15 cellular contexts compared by ENCODE assay signal in genomic region chr9:132489536-132489935, GRCh38.
DNase-seq lines count a peak whose midpoint lies in the region; TF ChIP-seq lines count a peak whose summit lies in the region.
"Had no signal": no experiment of that assay in that cellular context is flagged by ENCODE, and none has a peak within 500 bp of the region (broad histone marks: within the 10 kb centered on the region; RNA-seq: fewer than 3 reads in every experiment).

No MANE protein-coding gene starts in this region.

- DNase-seq in glutamatergic neuron, result no peak
- DNase-seq in posterior vena cava (ENCODE audit: low spot score), result peak; percentile 52
- DNase-seq in chondrocyte (ENCODE audit: low spot score), result no peak
- no peak for DNase-seq in NCI-H1092 (lab: John Stamatoyannopoulos, UW)
- DNase-seq: Caco-2; CD4-positive, CD25-positive, alpha-beta regulatory T cell; CD8-positive, alpha-beta T cell; DMS153; DND-41; GOT3; H7; HCEC 1CT had no signal

- H3K4me2 ChIP-seq in BLaER1, result peak overlapping the region; percentile 77

- H3K27me3 ChIP-seq in BLaER1, result no peaks in the 10 kb centered on the region

- H3K9me3 ChIP-seq in BLaER1, result peaks cover 10% of the 10 kb centered on the region; the same call in 1 of the 2 replicates
- H3K9me3 ChIP-seq in HEK293 (ENCODE audit: control insufficient read depth, insufficient read depth, low read depth, low read length), result no peaks in the 10 kb centered on the region
- H3K9me3 ChIP-seq: Caco-2 had no signal

- no peaks in the 10 kb centered on the region for H3K36me3 ChIP-seq in BLaER1
- H3K36me3 ChIP-seq in HEK293 (ENCODE audit: control insufficient read depth in 2 of 2, insufficient read depth in 1 of 2, low read length in 2 of 2), result no peaks in the 10 kb centered on the region

- no peak overlapping the region for H3K4me3 Mint-ChIP-seq in glutamatergic neuron (ENCODE audit: unreplicated experiment)
- no peak overlapping the region for H3K4me3 Mint-ChIP-seq in chondrocyte (ENCODE audit: unreplicated experiment)
- H3K4me3 Mint-ChIP-seq: CD4-positive, CD25-positive, alpha-beta regulatory T cell; CD8-positive, alpha-beta T cell had no signal

- no peaks in the 10 kb centered on the region for H4K20me1 ChIP-seq in BLaER1

- peaks cover 12% of the 10 kb centered on the region for H3K9me3 Mint-ChIP-seq in glutamatergic neuron (ENCODE audit: unreplicated experiment)
- peaks cover 11% of the 10 kb centered on the region for H3K9me3 Mint-ChIP-seq in chondrocyte (ENCODE audit: low read depth)
- H3K9me3 Mint-ChIP-seq: CD8-positive, alpha-beta T cell had no signal

- H3K4me1 ChIP-seq in BLaER1 (peaks cover 52% of the 10 kb centered on the region), HEK293 (ENCODE audit: control insufficient read depth, insufficient read depth, low read length) (no peaks in the 10 kb centered on the region)
- H3K4me1 ChIP-seq: Caco-2 had no signal

- intact Hi-C loops in posterior vena cava (cut with DNase I), result no loop called here

- H3K27ac Mint-ChIP-seq in glutamatergic neuron (ENCODE audit: unreplicated experiment) (peak overlapping the region; percentile 3), chondrocyte (ENCODE audit: unreplicated experiment) (no peak overlapping the region)
- H3K27ac Mint-ChIP-seq: CD4-positive, CD25-positive, alpha-beta regulatory T cell; CD8-positive, alpha-beta T cell had no signal

- TF ChIP-seq CTCF in HEK293 (tag by site-specific recombination; IDR thresholded peaks at IDR 0.05) (no peak), glutamatergic neuron (IDR thresholded peaks at IDR 0.05; ENCODE audit: partially characterized antibody, unreplicated experiment) (no peak), chondrocyte (IDR thresholded peaks at IDR 0.05) (no peak)

- H3K27me3 Mint-ChIP-seq in glutamatergic neuron (ENCODE audit: unreplicated experiment) (peaks cover 4% of the 10 kb centered on the region), chondrocyte (ENCODE audit: low read depth) (peaks cover 39% of the 10 kb centered on the region)

- CTCF ChIA-PET in HEK293 (lab: Yijun Ruan, JAX), result interaction anchor here (0.9 kb wide), 1 partner anchor 18 kb away, joined by 5 read pairs; no protein-coding TSS in a partner anchor

- H3K9ac ChIP-seq in BLaER1, result no peak overlapping the region

- H3K36me3 Mint-ChIP-seq in glutamatergic neuron (ENCODE audit: unreplicated experiment), result peaks cover 21% of the 10 kb centered on the region
- H3K36me3 Mint-ChIP-seq in chondrocyte (ENCODE audit: low read depth), result peaks cover 3% of the 10 kb centered on the region
- H3K36me3 Mint-ChIP-seq: CD4-positive, CD25-positive, alpha-beta regulatory T cell; CD8-positive, alpha-beta T cell had no signal

- POLR2A ChIA-PET in HEK293 (lab: Yijun Ruan, JAX), result no interaction called here

- H3K4me1 Mint-ChIP-seq in glutamatergic neuron (ENCODE audit: low read depth, unreplicated experiment), result peaks cover 23% of the 10 kb centered on the region
- H3K4me1 Mint-ChIP-seq in chondrocyte (ENCODE audit: low read depth), result no peaks in the 10 kb centered on the region

- H3K4me3 ChIP-seq in BLaER1 (no peak overlapping the region), HEK293 (ENCODE audit: low read depth, low read length) (no peak overlapping the region)

- H3K27ac ChIP-seq in BLaER1, result no peak overlapping the region
- no peak overlapping the region for H3K27ac ChIP-seq in HEK293 (ENCODE audit: extremely low read depth, low read depth, low read length)
- H3K27ac ChIP-seq: C4-2B had no signal

TF ChIP-seq in HEK293, 187 proteins besides CTCF, POLR2A, EP300 and RAD21:
- TF ChIP-seq ZBTB44 (tag by site-specific recombination; IDR thresholded peaks at IDR 0.05) (no peak), ZNF274 (IDR thresholded peaks at IDR 0.05; ENCODE audit: low read length) (no peak), ZNF274 (tag by site-specific recombination; IDR thresholded peaks at IDR 0.05; ENCODE audit: borderline replicate concordance) (no peak), AEBP2 (tag by site-specific recombination; IDR thresholded peaks at IDR 0.05; ENCODE audit: borderline replicate concordance) (no peak), ZNF623 (tag by site-specific recombination; IDR thresholded peaks at IDR 0.05) (peak; percentile 88), TCF7L2 (IDR thresholded peaks at IDR 0.05; ENCODE audit: borderline replicate concordance, low read depth, low read length) (no peak)
TF ChIP-seq in HEK293: peak in this region for 1.
